34 cellular contexts compared by ENCODE assay signal in the genomic region with DNA sequence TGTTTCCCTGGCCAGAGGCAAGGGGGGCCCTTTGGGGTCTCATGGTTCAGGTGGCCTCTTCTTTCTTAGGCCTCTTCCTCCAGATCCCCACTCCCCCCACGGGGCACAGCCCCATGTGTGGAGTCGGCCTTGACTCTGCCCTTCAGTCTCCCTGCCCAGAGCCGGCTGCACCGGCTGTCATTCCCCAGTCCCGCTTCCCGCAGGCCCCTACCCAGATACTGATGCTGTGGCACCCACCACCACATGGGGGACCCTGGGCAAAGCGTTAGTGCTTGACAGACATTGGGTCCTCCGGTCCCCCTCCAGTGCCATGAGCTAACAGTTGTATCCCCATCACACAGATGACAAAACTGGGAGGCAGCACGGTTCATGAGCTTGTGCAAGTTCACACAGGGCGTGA. TPM values are rescaled to one million over a fixed set of nuclear protein-coding genes. Genes with fewer than 3 reads are reported as not detected.
"Had no signal": no experiment of that assay in that cellular context is flagged by ENCODE, and none has a peak within 500 bp of the region (broad histone marks: within the 10 kb centered on the region; RNA-seq: fewer than 3 reads in every experiment).

No MANE protein-coding gene starts in this region.

- H3K27ac ChIP-seq: brain microvascular endothelial cell, coronary artery, dorsolateral prefrontal cortex, foreskin keratinocyte, gastrocnemius medialis, heart left ventricle, WERI-Rb-1 had no signal

- ATAC-seq: activated CD4-positive, CD25-positive, alpha-beta regulatory T cell treated with anti-CD3 and anti-CD28 coated beads, Interleukin-2, amount 50 U/mL, for 24 hours; activated naive CD4-positive, alpha-beta T cell treated with anti-CD3 and anti-CD28 coated beads, Interleukin-2, amount 50 U/mL, for 72 hours; activated T-cell treated with anti-CD3 and anti-CD28 coated beads, Interleukin-2, amount 50 U/mL, for 72 hours; esophagus mucosa; foreskin keratinocyte; gastrocnemius medialis; heart left ventricle; T-helper 17 cell had no signal

- H3K4me1 ChIP-seq: foreskin keratinocyte, gastrocnemius medialis had no signal

- H3K27ac Mint-ChIP-seq: activated B cell treated with CpG ODN at 0.5 μM for 24 hours; activated naive CD4-positive, alpha-beta T cell treated with anti-CD3 and anti-CD28 coated beads, Interleukin-2, amount 10 ng/mL, durations not matched to agents 7 days and 5 days; activated naive CD8-positive, alpha-beta T cell treated with anti-CD3 and anti-CD28 coated beads, Interleukin-2, amount 10 ng/mL, durations not matched to agents 7 days and 5 days; activated T-cell treated with anti-CD3 and anti-CD28 coated beads, Interleukin-2, amount 50 U/mL, for 24 hours; activated T-cell treated with anti-CD3 and anti-CD28 coated beads, Interleukin-2, amount 50 U/mL, for 72 hours; dendritic cell treated with granulocyte-macrophage colony-stimulating factor and Interleukin-4, amounts not matched to agents 40 ng/mL and 50 ng/mL, for 4 days; endodermal cell; T-helper 17 cell; T-helper 2 cell treated with Interferon-gamma antibody and Interleukin-4, amounts not matched to agents 5 μg/mL and 100 μg/mL, for 36 hours had no signal

- H3K4me3 Mint-ChIP-seq: activated B cell treated with CpG ODN at 0.5 μM for 24 hours; activated naive CD4-positive, alpha-beta T cell treated with anti-CD3 and anti-CD28 coated beads, Interleukin-2, amount 10 ng/mL, durations not matched to agents 7 days and 5 days; activated naive CD8-positive, alpha-beta T cell treated with anti-CD3 and anti-CD28 coated beads, Interleukin-2, amount 10 ng/mL, durations not matched to agents 7 days and 5 days; activated T-cell treated with anti-CD3 and anti-CD28 coated beads, Interleukin-2, amount 50 U/mL, for 24 hours; activated T-cell treated with anti-CD3 and anti-CD28 coated beads, Interleukin-2, amount 50 U/mL, for 72 hours; central memory CD8-positive, alpha-beta T cell; dendritic cell treated with granulocyte-macrophage colony-stimulating factor and Interleukin-4, amounts not matched to agents 40 ng/mL and 50 ng/mL, for 4 days; endodermal cell; T-helper 17 cell; T-helper 2 cell treated with Interferon-gamma antibody and Interleukin-4, amounts not matched to agents 5 μg/mL and 100 μg/mL, for 36 hours had no signal

- H3K36me3 ChIP-seq: brain microvascular endothelial cell, gastrocnemius medialis, heart left ventricle, WERI-Rb-1 had no signal

- H3K9me3 ChIP-seq: gastrocnemius medialis had no signal

- DNase-seq: activated B cell treated with CpG ODN at 0.5 μM for 24 hours; activated CD4-positive, alpha-beta T cell treated with anti-CD3 and anti-CD28 coated beads for 48 hours; activated CD4-positive, alpha-beta T cell treated with anti-CD3 and anti-CD28 coated beads, Interleukin-2, amount 50 U/mL, for 1 hour; activated CD4-positive, alpha-beta T cell treated with anti-CD3 and anti-CD28 coated beads, Interleukin-2, amount 50 U/mL, for 48 hours; activated CD8-positive, alpha-beta memory T cell treated with anti-CD3 and anti-CD28 coated beads, Interleukin-2, amount 50 U/mL, for 48 hours; activated gamma-delta T cell; activated naive CD4-positive, alpha-beta T cell; activated naive CD4-positive, alpha-beta T cell treated with anti-CD3 and anti-CD28 coated beads, Interleukin-2, amount 10 ng/mL, durations not matched to agents 7 days and 5 days; activated naive CD8-positive, alpha-beta T cell treated with anti-CD3 and anti-CD28 coated beads, Interleukin-2, amount 10 ng/mL, durations not matched to agents 7 days and 5 days; activated T-cell treated with anti-CD3 and anti-CD28 coated beads for 4 hours; activated T-cell treated with anti-CD3 and anti-CD28 coated beads, Interleukin-2, amount 50 U/mL, for 24 hours; activated T-cell treated with anti-CD3 and anti-CD28 coated beads, Interleukin-2, amount 50 U/mL, for 72 hours; anterior cingulate cortex; brain microvascular endothelial cell; dorsolateral prefrontal cortex; effector memory CD4-positive, alpha-beta T cell; endodermal cell; foreskin keratinocyte; gastrocnemius medialis; glutamatergic neuron; heart left ventricle; T-helper 1 cell; T-helper 17 cell; T1000; WERI-Rb-1 had no signal

- H3K4me3 ChIP-seq: coronary artery, dorsolateral prefrontal cortex, gastrocnemius medialis, heart left ventricle had no signal

- H3K27me3 ChIP-seq: dorsolateral prefrontal cortex, heart left ventricle had no signal

- H3K4me1 Mint-ChIP-seq: endodermal cell had no signal

RNA-seq across cellular contexts. Expression of a gene that starts 6.3 kb away (rescaled TPM):
- total RNA-seq: activated B cell treated with CpG ODN at 0.5 μM for 24 hours, astrocyte, endodermal cell, epithelial cell of proximal tubule had no signal
